In genomic region chr13:37709318-37709717, GRCh38 we compare ENCODE assay signal across 27 cellular contexts.
"Had no signal": no experiment of that assay in that cellular context is flagged by ENCODE, and none has a peak within 500 bp of the region (broad histone marks: within the 10 kb centered on the region; RNA-seq: fewer than 3 reads in every experiment).

No MANE protein-coding gene starts in this region.

- H3K36me3 Mint-ChIP-seq: immature natural killer cell; mesothelial cell of epicardium; naive B cell; stimulated activated effector memory CD8-positive, alpha-beta T cell treated with anti-CD3 and anti-CD28 coated beads, Interleukin-12 subunit alpha, Interleukin-12 subunit beta, amount 100 ng/mL, for 72 hours; type B pancreatic cell had no signal

- H3K9me3 ChIP-seq: mucosa of descending colon, ovary, psoas muscle, sigmoid colon, stomach, thyroid gland had no signal

- H3K4me3 ChIP-seq: coronary artery, lung, mucosa of descending colon, neural progenitor cell, ovary, psoas muscle, sigmoid colon, stomach, thyroid gland had no signal

- DNase-seq: dermis blood vessel endothelial cell; effector memory CD4-positive, alpha-beta T cell; hypothalamus; immature natural killer cell; islet precursor cell; mesenchymal stem cell; mucosa of descending colon; naive B cell; ovary; posterior cingulate gyrus; psoas muscle; right cardiac atrium; sigmoid colon; stimulated activated CD4-positive, alpha-beta T cell treated with anti-CD3 and anti-CD28 coated beads, Interleukin-2, amount 100 ng/mL, for 24 hours; stimulated activated CD4-positive, alpha-beta T cell treated with anti-CD3 and anti-CD28 coated beads, Interleukin-4, amount 100 ng/mL, for 24 hours; stimulated activated naive CD4-positive, alpha-beta T cell treated with Interleukin-2 at 50 U/mL for 16 hours; stomach; thyroid gland had no signal

- FAIRE-seq: frontal cortex had no signal

- H3K27ac ChIP-seq: coronary artery, neural progenitor cell, ovary, psoas muscle, stomach, thyroid gland had no signal

- H3K9me3 Mint-ChIP-seq: nephron, neural progenitor cell, type B pancreatic cell had no signal

- ATAC-seq: left lobe of liver; mucosa of descending colon; psoas muscle; right cardiac atrium; stimulated activated effector memory CD8-positive, alpha-beta T cell treated with anti-CD3 and anti-CD28 coated beads, Interleukin-12 subunit alpha, Interleukin-12 subunit beta, amount 100 ng/mL, for 72 hours had no signal

- H2AFZ ChIP-seq: neural progenitor cell had no signal

- H3K27ac Mint-ChIP-seq: immature natural killer cell; mesothelial cell of epicardium; naive B cell; nephron; neural progenitor cell; stimulated activated effector memory CD8-positive, alpha-beta T cell treated with anti-CD3 and anti-CD28 coated beads, Interleukin-12 subunit alpha, Interleukin-12 subunit beta, amount 100 ng/mL, for 72 hours; type B pancreatic cell had no signal

- H3K4me2 ChIP-seq: neural progenitor cell had no signal

- H3K4me1 Mint-ChIP-seq: immature natural killer cell; naive B cell; nephron; stimulated activated effector memory CD8-positive, alpha-beta T cell treated with anti-CD3 and anti-CD28 coated beads, Interleukin-12 subunit alpha, Interleukin-12 subunit beta, amount 100 ng/mL, for 72 hours had no signal

- H3K9ac ChIP-seq: neural progenitor cell had no signal

- H3K36me3 ChIP-seq: neural progenitor cell, ovary, sigmoid colon, stomach, thyroid gland had no signal

- H3K4me1 ChIP-seq: psoas muscle, stomach had no signal

- H3K27me3 Mint-ChIP-seq: naive B cell, type B pancreatic cell had no signal

- H3K27me3 ChIP-seq: neural progenitor cell, ovary, sigmoid colon, stomach, thyroid gland had no signal

- H3K4me3 Mint-ChIP-seq: immature natural killer cell; mesothelial cell of epicardium; naive B cell; nephron; neural progenitor cell; stimulated activated effector memory CD8-positive, alpha-beta T cell treated with anti-CD3 and anti-CD28 coated beads, Interleukin-12 subunit alpha, Interleukin-12 subunit beta, amount 100 ng/mL, for 72 hours; type B pancreatic cell had no signal
